Comparison of ENCODE assay signal across 8 cellular contexts in genomic region chr6:157379656-157380457, GRCh38. TPM values are rescaled to one million over a fixed set of nuclear protein-coding genes. Genes with fewer than 3 reads are reported as not detected.
DNase-seq lines count a peak whose midpoint lies in the region; ATAC-seq, FAIRE-seq and TF ChIP-seq lines count a peak whose summit lies in the region.

No MANE protein-coding gene starts in this region.

- H3K36me3 ChIP-seq in kidney (ENCODE audit: control insufficient read depth in 1 of 2, insufficient read depth in 2 of 2, low read length in 2 of 2), result no peaks in the 10 kb centered on the region

- DNase-seq in Ammon's horn (ENCODE audit: low spot score) (peak; percentile 97), GM19238 (ENCODE audit: insufficient read length, low spot score) (peak; percentile 73), NCI-H446 treated with DMSO at 0.1 percent for 48 hours (lab: John Stamatoyannopoulos, UW) (peak; percentile 63), cerebellar cortex (ENCODE audit: low spot score) (peak; percentile 96), kidney (peak; percentile 95)
- DNase-seq in stimulated activated CD4-positive, alpha-beta T cell treated with anti-CD3 and anti-CD28 coated beads, Interleukin-12 subunit alpha, Interleukin-12 subunit beta, amount 100 ng/mL, for 48 hours (ENCODE audit: low read depth in 2 of 3, low spot score in 1 of 3), result peak; percentile 79 to 84 (median 81)

- no peak for FAIRE-seq in kidney (lab: Jason Lieb, UNC)

- H3K27ac ChIP-seq in kidney (ENCODE audit: low read depth in 2 of 2, low read length in 2 of 2), result peak overlapping the region; percentile 85 to 91

- intact Hi-C loops in kidney (cut with DNase I), result no loop called here

- peaks cover 3 to 12% of the 10 kb centered on the region in 2 donors for H3K4me1 ChIP-seq in kidney (ENCODE audit: control insufficient read depth in 1 of 2, insufficient read depth in 1 of 2, low read depth in 1 of 2, low read length in 2 of 2)

- ATAC-seq in HG03432 (IDR thresholded peaks at IDR 0.05; ENCODE audit: unreplicated experiment), result peak; percentile 79
- ATAC-seq in activated CD4-positive, CD25-positive, alpha-beta regulatory T cell treated with anti-CD3 and anti-CD28 coated beads, Interleukin-2, amount 50 U/mL, for 24 hours, result peak; percentile 82 to 84

- peak overlapping the region; percentile 78 to 86 for H3K4me3 ChIP-seq in kidney (ENCODE audit: low read length in 2 of 2)

- no peaks in the 10 kb centered on the region for H3K9me3 ChIP-seq in kidney (ENCODE audit: control insufficient read depth in 1 of 2, low read length in 2 of 2)

- TF ChIP-seq CTCF in kidney (IDR thresholded peaks at IDR 0.05; ENCODE audit: borderline replicate concordance, extremely low read depth, insufficient read depth), result no peak

- H3K9ac ChIP-seq in kidney (ENCODE audit: low read length in 2 of 2), result peak overlapping the region; percentile 29 to 86

RNA-seq across cellular contexts. Expression of gene ZDHHC14, which starts 1.1 kb away (rescaled TPM):
- total RNA-seq in kidney, result 26.7 TPM
- 13.5 TPM for polyA plus RNA-seq in kidney (ENCODE audit: insufficient read depth, low read depth, low replicate concordance)

RNA-seq across cellular contexts. Expression of gene TMEM242, which starts 56.5 kb away (rescaled TPM):
- 14.2 TPM for total RNA-seq in kidney
- 14.3 TPM for polyA plus RNA-seq in kidney (ENCODE audit: insufficient read depth, low read depth, low replicate concordance)

Comparison
In these comparisons a context has a peak if more than half of its experiments do, and no peak if none do; other contexts are left out.
1. Peak in every context shown above with its lines: DNase-seq, ATAC-seq, H3K4me3 ChIP-seq and H3K27ac ChIP-seq.